Comparison of ENCODE assay signal across 1 cellular context in genomic region chr9:38068866-38069628, GRCh38.
TF ChIP-seq lines count a peak whose summit lies in the region.

A gene with protein sequence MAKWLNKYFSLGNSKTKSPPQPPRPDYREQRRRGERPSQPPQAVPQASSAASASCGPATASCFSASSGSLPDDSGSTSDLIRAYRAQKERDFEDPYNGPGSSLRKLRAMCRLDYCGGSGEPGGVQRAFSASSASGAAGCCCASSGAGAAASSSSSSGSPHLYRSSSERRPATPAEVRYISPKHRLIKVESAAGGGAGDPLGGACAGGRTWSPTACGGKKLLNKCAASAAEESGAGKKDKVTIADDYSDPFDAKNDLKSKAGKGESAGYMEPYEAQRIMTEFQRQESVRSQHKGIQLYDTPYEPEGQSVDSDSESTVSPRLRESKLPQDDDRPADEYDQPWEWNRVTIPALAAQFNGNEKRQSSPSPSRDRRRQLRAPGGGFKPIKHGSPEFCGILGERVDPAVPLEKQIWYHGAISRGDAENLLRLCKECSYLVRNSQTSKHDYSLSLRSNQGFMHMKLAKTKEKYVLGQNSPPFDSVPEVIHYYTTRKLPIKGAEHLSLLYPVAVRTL (minus strand): TSS chr9:38069227. CDS start chr9:38068645, 582 bp downstream.

TF ChIP-seq in K562, 482 proteins besides CTCF, POLR2A, EP300 and RAD21 (continued from another document and continues in another):
- TF ChIP-seq TAF1 (IDR thresholded peaks at IDR 0.05; ENCODE audit: control insufficient read depth, extremely low read depth, insufficient read depth, low read length, severe bottlenecking) (peak; percentile 60), ARID3B (CRISPR knock-in tag; IDR thresholded peaks at IDR 0.05; ENCODE audit: borderline replicate concordance) (0 out of 2 replicates have a peak, but pooled peaks have one; percentile 60), ERF (CRISPR knock-in tag; IDR thresholded peaks at IDR 0.05) (0 out of 2 replicates have a peak, but pooled peaks have one; percentile 36), KDM5B (IDR thresholded peaks at IDR 0.05; ENCODE audit: insufficient replicate concordance, low read depth, low read length) (peak; percentile 88), NR2F6 (CRISPR knock-in tag; IDR thresholded peaks at IDR 0.05) (no peak), E2F3 (CRISPR knock-in tag; IDR thresholded peaks at IDR 0.05) (peak; percentile 44; the same call in 1 of the 2 replicates), CBX5 (IDR thresholded peaks at IDR 0.05; ENCODE audit: borderline replicate concordance, low read depth) (no peak), ZEB2 (IDR thresholded peaks at IDR 0.05) (no peak), BCOR (IDR thresholded peaks at IDR 0.05) (peak; percentile 46; the same call in 1 of the 2 replicates), KDM2B (CRISPR knock-in tag; IDR thresholded peaks at IDR 0.05) (peak; percentile 91), TBL1XR1 (IDR thresholded peaks at IDR 0.05; ENCODE audit: low read length in 2 of 2) (0 out of 4 replicates have a peak, but pooled peaks of 1 of the 2 experiments have one; percentile 22), ZNF76 (CRISPR knock-in tag; IDR thresholded peaks at IDR 0.05; ENCODE audit: borderline replicate concordance) (peak; percentile 52; the same call in 1 of the 2 replicates), CREM (IDR thresholded peaks at IDR 0.05; ENCODE audit: low read depth) (peak; percentile 19; the same call in 1 of the 2 replicates), ZBTB9 (CRISPR knock-in tag; IDR thresholded peaks at IDR 0.05) (peak; percentile 71; the same call in 1 of the 2 replicates), ZNF764 (CRISPR knock-in tag; IDR thresholded peaks at IDR 0.05; ENCODE audit: low read depth) (no peak), MAZ (CRISPR knock-in tag; conservative IDR thresholded peaks at IDR 0.05 in 1 of 2, IDR thresholded peaks at IDR 0.05 in 1 of 2) (peak in 1 of 2 experiments; percentile 80; a peak in 2 of 4 replicates), ZNF830 (CRISPR knock-in tag; IDR thresholded peaks at IDR 0.05) (0 out of 2 replicates have a peak, but pooled peaks have one; percentile 59), SMAD4 (CRISPR knock-in tag; conservative IDR thresholded peaks at IDR 0.05) (peak; percentile 42), TBP (optimal IDR thresholded peaks at IDR 0.05; ENCODE audit: low read depth, low read length) (peak; percentile 83), CEBPB (tag; IDR thresholded peaks at IDR 0.05) (no peak), NR4A1 (CRISPR knock-in tag; IDR thresholded peaks at IDR 0.05) (0 out of 2 replicates have a peak, but pooled peaks have one; percentile 49), NR4A1 (tag; IDR thresholded peaks at IDR 0.05) (no peak), ZNF184 (CRISPR knock-in tag; IDR thresholded peaks at IDR 0.05) (no peak), GABPA (tag; conservative IDR thresholded peaks at IDR 0.05; ENCODE audit: low read depth) (no peak), CCNT2 (IDR thresholded peaks at IDR 0.05; ENCODE audit: borderline replicate concordance, extremely low read depth, insufficient read length, low read depth, low read length) (peak; percentile 69), ZBTB17 (CRISPR knock-in tag; IDR thresholded peaks at IDR 0.05) (peak; percentile 53; the same call in 1 of the 2 replicates), ZBTB7A (IDR thresholded peaks at IDR 0.05; ENCODE audit: borderline replicate concordance, control insufficient read depth, low read depth, low read length) (peak; percentile 82; the same call in 1 of the 2 replicates), HNRNPL (IDR thresholded peaks at IDR 0.05; ENCODE audit: low read depth, low read length) (peak; percentile 59), CBX1 (IDR thresholded peaks at IDR 0.05; ENCODE audit: low read depth) (peak; percentile 64; the same call in 1 of the 2 replicates), RBBP5 (IDR thresholded peaks at IDR 0.05; ENCODE audit: borderline replicate concordance, insufficient read depth, low read length, poor library complexity, severe bottlenecking) (peak; percentile 37), GATAD2A (IDR thresholded peaks at IDR 0.05) (0 out of 2 replicates have a peak, but pooled peaks have one; percentile 25), PHF8 (IDR thresholded peaks at IDR 0.05; ENCODE audit: borderline replicate concordance, low read length) (peak; percentile 90), U2AF1 (optimal IDR thresholded peaks at IDR 0.05; ENCODE audit: low read depth, low read length) (peak; percentile 92), BMI1 (IDR thresholded peaks at IDR 0.05; ENCODE audit: low read length) (0 out of 2 replicates have a peak, but pooled peaks have one; percentile 31), HSF4 (CRISPR knock-in tag; IDR thresholded peaks at IDR 0.05; ENCODE audit: borderline replicate concordance) (0 out of 2 replicates have a peak, but pooled peaks have one; percentile 39), POLR2G (IDR thresholded peaks at IDR 0.05; ENCODE audit: low read depth, low read length) (peak; percentile 95), NFIC (IDR thresholded peaks at IDR 0.05) (peak; percentile 63), EGR1 (conservative IDR thresholded peaks at IDR 0.05) (peak; percentile 60), TEAD1 (CRISPR knock-in tag; IDR thresholded peaks at IDR 0.05) (peak in 1 of 2 experiments; percentile 43; a peak in 1 of 4 replicates)
- TF ChIP-seq, protein P1, sequence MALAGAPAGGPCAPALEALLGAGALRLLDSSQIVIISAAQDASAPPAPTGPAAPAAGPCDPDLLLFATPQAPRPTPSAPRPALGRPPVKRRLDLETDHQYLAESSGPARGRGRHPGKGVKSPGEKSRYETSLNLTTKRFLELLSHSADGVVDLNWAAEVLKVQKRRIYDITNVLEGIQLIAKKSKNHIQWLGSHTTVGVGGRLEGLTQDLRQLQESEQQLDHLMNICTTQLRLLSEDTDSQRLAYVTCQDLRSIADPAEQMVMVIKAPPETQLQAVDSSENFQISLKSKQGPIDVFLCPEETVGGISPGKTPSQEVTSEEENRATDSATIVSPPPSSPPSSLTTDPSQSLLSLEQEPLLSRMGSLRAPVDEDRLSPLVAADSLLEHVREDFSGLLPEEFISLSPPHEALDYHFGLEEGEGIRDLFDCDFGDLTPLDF (CRISPR knock-in tag; IDR thresholded peaks at IDR 0.05): 0 out of 2 replicates have a peak, but pooled peaks have one; percentile 50
- TF ChIP-seq, protein P2, sequence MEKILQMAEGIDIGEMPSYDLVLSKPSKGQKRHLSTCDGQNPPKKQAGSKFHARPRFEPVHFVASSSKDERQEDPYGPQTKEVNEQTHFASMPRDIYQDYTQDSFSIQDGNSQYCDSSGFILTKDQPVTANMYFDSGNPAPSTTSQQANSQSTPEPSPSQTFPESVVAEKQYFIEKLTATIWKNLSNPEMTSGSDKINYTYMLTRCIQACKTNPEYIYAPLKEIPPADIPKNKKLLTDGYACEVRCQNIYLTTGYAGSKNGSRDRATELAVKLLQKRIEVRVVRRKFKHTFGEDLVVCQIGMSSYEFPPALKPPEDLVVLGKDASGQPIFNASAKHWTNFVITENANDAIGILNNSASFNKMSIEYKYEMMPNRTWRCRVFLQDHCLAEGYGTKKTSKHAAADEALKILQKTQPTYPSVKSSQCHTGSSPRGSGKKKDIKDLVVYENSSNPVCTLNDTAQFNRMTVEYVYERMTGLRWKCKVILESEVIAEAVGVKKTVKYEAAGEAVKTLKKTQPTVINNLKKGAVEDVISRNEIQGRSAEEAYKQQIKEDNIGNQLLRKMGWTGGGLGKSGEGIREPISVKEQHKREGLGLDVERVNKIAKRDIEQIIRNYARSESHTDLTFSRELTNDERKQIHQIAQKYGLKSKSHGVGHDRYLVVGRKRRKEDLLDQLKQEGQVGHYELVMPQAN (IDR thresholded peaks at IDR 0.05; ENCODE audit: borderline replicate concordance): peak; percentile 36; the same call in 1 of the 2 replicates
- TF ChIP-seq, protein P3, sequence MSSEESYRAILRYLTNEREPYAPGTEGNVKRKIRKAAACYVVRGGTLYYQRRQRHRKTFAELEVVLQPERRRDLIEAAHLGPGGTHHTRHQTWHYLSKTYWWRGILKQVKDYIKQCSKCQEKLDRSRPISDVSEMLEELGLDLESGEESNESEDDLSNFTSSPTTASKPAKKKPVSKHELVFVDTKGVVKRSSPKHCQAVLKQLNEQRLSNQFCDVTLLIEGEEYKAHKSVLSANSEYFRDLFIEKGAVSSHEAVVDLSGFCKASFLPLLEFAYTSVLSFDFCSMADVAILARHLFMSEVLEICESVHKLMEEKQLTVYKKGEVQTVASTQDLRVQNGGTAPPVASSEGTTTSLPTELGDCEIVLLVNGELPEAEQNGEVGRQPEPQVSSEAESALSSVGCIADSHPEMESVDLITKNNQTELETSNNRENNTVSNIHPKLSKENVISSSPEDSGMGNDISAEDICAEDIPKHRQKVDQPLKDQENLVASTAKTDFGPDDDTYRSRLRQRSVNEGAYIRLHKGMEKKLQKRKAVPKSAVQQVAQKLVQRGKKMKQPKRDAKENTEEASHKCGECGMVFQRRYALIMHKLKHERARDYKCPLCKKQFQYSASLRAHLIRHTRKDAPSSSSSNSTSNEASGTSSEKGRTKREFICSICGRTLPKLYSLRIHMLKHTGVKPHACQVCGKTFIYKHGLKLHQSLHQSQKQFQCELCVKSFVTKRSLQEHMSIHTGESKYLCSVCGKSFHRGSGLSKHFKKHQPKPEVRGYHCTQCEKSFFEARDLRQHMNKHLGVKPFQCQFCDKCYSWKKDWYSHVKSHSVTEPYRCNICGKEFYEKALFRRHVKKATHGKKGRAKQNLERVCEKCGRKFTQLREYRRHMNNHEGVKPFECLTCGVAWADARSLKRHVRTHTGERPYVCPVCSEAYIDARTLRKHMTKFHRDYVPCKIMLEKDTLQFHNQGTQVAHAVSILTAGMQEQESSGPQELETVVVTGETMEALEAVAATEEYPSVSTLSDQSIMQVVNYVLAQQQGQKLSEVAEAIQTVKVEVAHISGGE (CRISPR knock-in tag; IDR thresholded peaks at IDR 0.05): peak in 1 of 3 experiments; percentile 64; a peak in 1 of 6 replicates
- TF ChIP-seq, protein P4, sequence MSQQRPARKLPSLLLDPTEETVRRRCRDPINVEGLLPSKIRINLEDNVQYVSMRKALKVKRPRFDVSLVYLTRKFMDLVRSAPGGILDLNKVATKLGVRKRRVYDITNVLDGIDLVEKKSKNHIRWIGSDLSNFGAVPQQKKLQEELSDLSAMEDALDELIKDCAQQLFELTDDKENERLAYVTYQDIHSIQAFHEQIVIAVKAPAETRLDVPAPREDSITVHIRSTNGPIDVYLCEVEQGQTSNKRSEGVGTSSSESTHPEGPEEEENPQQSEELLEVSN (IDR thresholded peaks at IDR 0.05; ENCODE audit: borderline replicate concordance in 1 of 2, extremely low read depth in 1 of 2, insufficient read depth in 1 of 2, insufficient read length in 1 of 2, low read depth in 1 of 2, low read length in 1 of 2, poor library complexity in 1 of 2, severe bottlenecking in 1 of 2): peak in 1 of 2 experiments; percentile 73
- TF ChIP-seq, protein P5, sequence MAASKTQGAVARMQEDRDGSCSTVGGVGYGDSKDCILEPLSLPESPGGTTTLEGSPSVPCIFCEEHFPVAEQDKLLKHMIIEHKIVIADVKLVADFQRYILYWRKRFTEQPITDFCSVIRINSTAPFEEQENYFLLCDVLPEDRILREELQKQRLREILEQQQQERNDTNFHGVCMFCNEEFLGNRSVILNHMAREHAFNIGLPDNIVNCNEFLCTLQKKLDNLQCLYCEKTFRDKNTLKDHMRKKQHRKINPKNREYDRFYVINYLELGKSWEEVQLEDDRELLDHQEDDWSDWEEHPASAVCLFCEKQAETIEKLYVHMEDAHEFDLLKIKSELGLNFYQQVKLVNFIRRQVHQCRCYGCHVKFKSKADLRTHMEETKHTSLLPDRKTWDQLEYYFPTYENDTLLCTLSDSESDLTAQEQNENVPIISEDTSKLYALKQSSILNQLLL (CRISPR knock-in tag; IDR thresholded peaks at IDR 0.05; ENCODE audit: borderline replicate concordance): no peak
- TF ChIP-seq, protein P6, sequence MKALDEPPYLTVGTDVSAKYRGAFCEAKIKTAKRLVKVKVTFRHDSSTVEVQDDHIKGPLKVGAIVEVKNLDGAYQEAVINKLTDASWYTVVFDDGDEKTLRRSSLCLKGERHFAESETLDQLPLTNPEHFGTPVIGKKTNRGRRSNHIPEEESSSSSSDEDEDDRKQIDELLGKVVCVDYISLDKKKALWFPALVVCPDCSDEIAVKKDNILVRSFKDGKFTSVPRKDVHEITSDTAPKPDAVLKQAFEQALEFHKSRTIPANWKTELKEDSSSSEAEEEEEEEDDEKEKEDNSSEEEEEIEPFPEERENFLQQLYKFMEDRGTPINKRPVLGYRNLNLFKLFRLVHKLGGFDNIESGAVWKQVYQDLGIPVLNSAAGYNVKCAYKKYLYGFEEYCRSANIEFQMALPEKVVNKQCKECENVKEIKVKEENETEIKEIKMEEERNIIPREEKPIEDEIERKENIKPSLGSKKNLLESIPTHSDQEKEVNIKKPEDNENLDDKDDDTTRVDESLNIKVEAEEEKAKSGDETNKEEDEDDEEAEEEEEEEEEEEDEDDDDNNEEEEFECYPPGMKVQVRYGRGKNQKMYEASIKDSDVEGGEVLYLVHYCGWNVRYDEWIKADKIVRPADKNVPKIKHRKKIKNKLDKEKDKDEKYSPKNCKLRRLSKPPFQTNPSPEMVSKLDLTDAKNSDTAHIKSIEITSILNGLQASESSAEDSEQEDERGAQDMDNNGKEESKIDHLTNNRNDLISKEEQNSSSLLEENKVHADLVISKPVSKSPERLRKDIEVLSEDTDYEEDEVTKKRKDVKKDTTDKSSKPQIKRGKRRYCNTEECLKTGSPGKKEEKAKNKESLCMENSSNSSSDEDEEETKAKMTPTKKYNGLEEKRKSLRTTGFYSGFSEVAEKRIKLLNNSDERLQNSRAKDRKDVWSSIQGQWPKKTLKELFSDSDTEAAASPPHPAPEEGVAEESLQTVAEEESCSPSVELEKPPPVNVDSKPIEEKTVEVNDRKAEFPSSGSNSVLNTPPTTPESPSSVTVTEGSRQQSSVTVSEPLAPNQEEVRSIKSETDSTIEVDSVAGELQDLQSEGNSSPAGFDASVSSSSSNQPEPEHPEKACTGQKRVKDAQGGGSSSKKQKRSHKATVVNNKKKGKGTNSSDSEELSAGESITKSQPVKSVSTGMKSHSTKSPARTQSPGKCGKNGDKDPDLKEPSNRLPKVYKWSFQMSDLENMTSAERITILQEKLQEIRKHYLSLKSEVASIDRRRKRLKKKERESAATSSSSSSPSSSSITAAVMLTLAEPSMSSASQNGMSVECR (CRISPR knock-in tag; IDR thresholded peaks at IDR 0.05): peak; percentile 23; the same call in 1 of the 2 replicates
